Comparison of ENCODE assay signal across 8 cellular contexts in the genomic region with DNA sequence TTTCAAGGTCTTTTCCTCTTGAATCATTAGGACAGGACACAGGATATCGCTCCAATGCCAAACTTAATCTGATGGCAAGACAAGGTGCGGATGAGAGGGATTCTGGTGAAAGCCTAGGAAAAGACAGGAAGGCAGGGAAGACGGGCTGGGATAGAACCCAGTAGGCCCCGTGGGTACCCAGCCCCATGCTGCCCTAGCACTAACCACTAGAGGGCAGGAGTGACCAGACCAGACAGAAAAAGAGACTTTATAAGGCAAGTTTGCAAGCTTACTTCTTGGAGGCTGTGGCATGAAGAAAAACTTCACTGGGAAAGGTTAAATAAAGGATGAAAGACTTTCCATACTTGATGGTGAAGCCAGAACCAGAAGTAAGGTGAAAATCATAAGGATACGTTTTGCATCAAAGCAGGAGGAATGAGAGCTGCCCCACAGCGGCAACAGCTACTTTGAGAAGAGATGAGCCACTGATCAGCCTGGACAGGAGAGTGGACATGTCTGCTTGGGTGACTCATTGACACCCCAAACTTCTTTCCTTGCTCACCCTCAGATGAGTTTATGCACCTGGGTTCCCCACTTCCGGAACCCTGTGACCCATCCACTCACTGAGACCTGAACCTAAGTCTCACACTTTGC. TPM values are rescaled to one million over a fixed set of nuclear protein-coding genes. Genes with fewer than 3 reads are reported as not detected.
DNase-seq lines count a peak whose midpoint lies in the region; ATAC-seq and TF ChIP-seq lines count a peak whose summit lies in the region.

No MANE protein-coding gene starts in this region.

- no peaks in the 10 kb centered on the region for H3K4me1 ChIP-seq in vagina

- H3K4me3 ChIP-seq in fibroblast of mammary gland (ENCODE audit: control insufficient read depth, low read depth, low read length), result no peak overlapping the region
- H3K4me3 ChIP-seq in vagina, result no peak overlapping the region

- peaks cover 2% of the 10 kb centered on the region for H3K4me1 Mint-ChIP-seq in activated CD8-positive, alpha-beta T cell treated with anti-CD3 and anti-CD28 coated beads for 36 hours (ENCODE audit: low read depth)
- H3K4me1 Mint-ChIP-seq in nephron, result no peaks in the 10 kb centered on the region

- H3K27me3 ChIP-seq in vagina, result no peaks in the 10 kb centered on the region

- no peaks in the 10 kb centered on the region for H3K27me3 Mint-ChIP-seq in activated CD8-positive, alpha-beta T cell treated with anti-CD3 and anti-CD28 coated beads for 36 hours
- no peaks in the 10 kb centered on the region for H3K27me3 Mint-ChIP-seq in nephron (ENCODE audit: low read depth)

- no peaks in the 10 kb centered on the region for H3K36me3 Mint-ChIP-seq in activated CD8-positive, alpha-beta T cell treated with anti-CD3 and anti-CD28 coated beads for 36 hours (ENCODE audit: low read depth)
- no peaks in the 10 kb centered on the region for H3K36me3 Mint-ChIP-seq in nephron (ENCODE audit: low read depth)

- no peaks in the 10 kb centered on the region for H3K36me3 ChIP-seq in vagina

- no peaks in the 10 kb centered on the region for H3K9me3 Mint-ChIP-seq in activated CD8-positive, alpha-beta T cell treated with anti-CD3 and anti-CD28 coated beads for 36 hours
- no peaks in the 10 kb centered on the region for H3K9me3 Mint-ChIP-seq in nephron

- no peak for ATAC-seq in activated CD8-positive, alpha-beta T cell treated with anti-CD3 and anti-CD28 coated beads for 36 hours
- ATAC-seq in GM19397 (IDR thresholded peaks at IDR 0.05; ENCODE audit: unreplicated experiment), result no peak

- POLR2A ChIA-PET in activated CD8-positive, alpha-beta T cell treated with anti-CD3 and anti-CD28 coated beads for 36 hours (lab: Charles Lee), result no interaction called here

- CTCF ChIA-PET in activated CD8-positive, alpha-beta T cell treated with anti-CD3 and anti-CD28 coated beads for 36 hours (lab: Charles Lee), result interaction anchor here (0.7 to 3.6 kb wide), 20 partner anchors 8 to 199 kb away, joined by 3 to 40 read pairs (median 5); a partner anchor contains a TSS

- DNase-seq in NOMO-1 treated with DMSO at 0.1 percent for 48 hours (lab: John Stamatoyannopoulos, UW; ENCODE audit: unreplicated experiment) (peak; percentile 26), NOMO-1 treated with dmso at 0.1 percent for 144 hours (lab: John Stamatoyannopoulos, UW; ENCODE audit: unreplicated experiment) (no peak), NCI-H1105 (lab: John Stamatoyannopoulos, UW) (peak; percentile 35), fibroblast of mammary gland (ENCODE audit: low read depth) (peak; percentile 51), vagina (ENCODE audit: extremely low spot score in 2 of 2) (no peak)
- peak; percentile 60 for DNase-seq in activated CD8-positive, alpha-beta T cell treated with anti-CD3 and anti-CD28 coated beads for 36 hours

- TF ChIP-seq CTCF in activated CD8-positive, alpha-beta T cell treated with anti-CD3 and anti-CD28 coated beads for 36 hours (IDR thresholded peaks at IDR 0.05), result peak; percentile 89
- peak; percentile 92 for TF ChIP-seq CTCF in fibroblast of mammary gland (conservative IDR thresholded peaks at IDR 0.05; ENCODE audit: control insufficient read depth, insufficient read depth, low read depth, low read length)
- TF ChIP-seq CTCF in nephron (IDR thresholded peaks at IDR 0.05; ENCODE audit: unreplicated experiment in 3 of 3), result peak; percentile 76 to 88 (median 81)
- TF ChIP-seq CTCF in vagina (IDR thresholded peaks at IDR 0.05), result peak; percentile 38 to 59 (median 58)

- no peak for TF ChIP-seq POLR2A in vagina (IDR thresholded peaks at IDR 0.05)

- H3K4me3 Mint-ChIP-seq in activated CD8-positive, alpha-beta T cell treated with anti-CD3 and anti-CD28 coated beads for 36 hours, result no peak overlapping the region
- H3K4me3 Mint-ChIP-seq in nephron, result no peak overlapping the region

- intact Hi-C loops in activated CD8-positive, alpha-beta T cell treated with anti-CD3 and anti-CD28 coated beads for 36 hours (cut with micrococcal nuclease), result no loop called here
- intact Hi-C loops in vagina (cut with DNase I), result loop anchor here (10.0 kb wide), 1 partner anchor 196 kb away; no protein-coding TSS in a partner anchor

- H3K9me3 ChIP-seq in vagina, result no peaks in the 10 kb centered on the region

- H3K27ac ChIP-seq in vagina, result no peak overlapping the region

- no peak overlapping the region for H3K27ac Mint-ChIP-seq in activated CD8-positive, alpha-beta T cell treated with anti-CD3 and anti-CD28 coated beads for 36 hours
- H3K27ac Mint-ChIP-seq in nephron, result no peak overlapping the region

RNA-seq across cellular contexts. Expression of a gene that starts 39.8 kb away (rescaled TPM):
- not detected for total RNA-seq in activated CD8-positive, alpha-beta T cell treated with anti-CD3 and anti-CD28 coated beads for 36 hours
- not detected for total RNA-seq in vagina

Comparison
In these comparisons a context has a peak if more than half of its experiments do, and no peak if none do; other contexts are left out.
1. DNase-seq: peak in NOMO-1 treated with DMSO at 0.1 percent for 48 hours (single experiment), NCI-H1105 (single experiment), activated CD8-positive, alpha-beta T cell treated with anti-CD3 and anti-CD28 coated beads for 36 hours (single experiment) and fibroblast of mammary gland (single experiment); none in NOMO-1 treated with dmso at 0.1 percent for 144 hours (single experiment) and vagina (0 of 2).
2. Peak in every context shown above with its lines, with median percentiles within 50 percentile points of each other: CTCF ChIP-seq.